1 cellular context compared by ENCODE assay signal in genomic region chr2:54416166-54416798, GRCh38.
A peak's percentile ranks its signal among the peaks of the same experiment; 100 is the strongest.
TF ChIP-seq lines count a peak whose summit lies in the region.

No MANE protein-coding gene starts in this region.

TF ChIP-seq in K562, 482 proteins besides CTCF, POLR2A, EP300 and RAD21 (continued from another document):
- TF ChIP-seq NFIC (IDR thresholded peaks at IDR 0.05) (no peak), TBP (optimal IDR thresholded peaks at IDR 0.05; ENCODE audit: low read depth, low read length) (no peak), NR2C2 (CRISPR knock-in tag; IDR thresholded peaks at IDR 0.05) (no peak), NR2C2 (tag; IDR thresholded peaks at IDR 0.05) (peak; percentile 92), KDM2B (CRISPR knock-in tag; IDR thresholded peaks at IDR 0.05) (no peak), CGGBP1 (CRISPR knock-in tag; IDR thresholded peaks at IDR 0.05) (no peak), KLF16 (IDR thresholded peaks at IDR 0.05) (no peak), MYBL2 (IDR thresholded peaks at IDR 0.05; ENCODE audit: low read depth) (no peak), MYBL2 (CRISPR knock-in tag; IDR thresholded peaks at IDR 0.05; ENCODE audit: borderline replicate concordance) (no peak), RBM39 (optimal IDR thresholded peaks at IDR 0.05; ENCODE audit: low read depth, low read length) (no peak), ELF4 (CRISPR knock-in tag; IDR thresholded peaks at IDR 0.05) (no peak), ZNF589 (CRISPR knock-in tag; IDR thresholded peaks at IDR 0.05; ENCODE audit: low read depth) (peak; percentile 84), HLTF (IDR thresholded peaks at IDR 0.05) (no peak), WHSC1 (IDR thresholded peaks at IDR 0.05; ENCODE audit: low read length) (no peak), MTA1 (IDR thresholded peaks at IDR 0.05; ENCODE audit: borderline replicate concordance) (no peak), HIVEP1 (CRISPR knock-in tag; IDR thresholded peaks at IDR 0.05) (no peak), ZZZ3 (IDR thresholded peaks at IDR 0.05) (no peak), ZNF696 (CRISPR knock-in tag; conservative IDR thresholded peaks at IDR 0.05) (no peak), ESRRB (CRISPR knock-in tag; IDR thresholded peaks at IDR 0.05; ENCODE audit: borderline replicate concordance) (no peak), HOMEZ (CRISPR knock-in tag; IDR thresholded peaks at IDR 0.05) (no peak), ESRRA (IDR thresholded peaks at IDR 0.05; ENCODE audit: borderline replicate concordance, low read depth) (no peak), ZBTB7A (IDR thresholded peaks at IDR 0.05; ENCODE audit: borderline replicate concordance, control insufficient read depth, low read depth, low read length) (no peak), ZBTB26 (CRISPR knock-in tag; IDR thresholded peaks at IDR 0.05) (no peak), GABPA (tag; conservative IDR thresholded peaks at IDR 0.05; ENCODE audit: low read depth) (peak; percentile 47; the same call in 1 of the 2 replicates), ZNF584 (CRISPR knock-in tag; IDR thresholded peaks at IDR 0.05; ENCODE audit: low read depth) (peak; percentile 65; the same call in 1 of the 2 replicates), ZNF609 (CRISPR knock-in tag; IDR thresholded peaks at IDR 0.05; ENCODE audit: borderline replicate concordance) (no peak), ZNF395 (CRISPR knock-in tag; IDR thresholded peaks at IDR 0.05) (peak; percentile 54; the same call in 1 of the 2 replicates), ETV1 (tag; conservative IDR thresholded peaks at IDR 0.05; ENCODE audit: low read depth) (no peak), NFE2 (IDR thresholded peaks at IDR 0.05; ENCODE audit: low read depth) (no peak), THRAP3 (IDR thresholded peaks at IDR 0.05; ENCODE audit: borderline replicate concordance) (no peak), PRMT5 (CRISPR knock-in tag; IDR thresholded peaks at IDR 0.05) (no peak), NR2C1 (IDR thresholded peaks at IDR 0.05) (no peak), NR2C1 (tag; IDR thresholded peaks at IDR 0.05) (peak; percentile 93), ZNF140 (CRISPR knock-in tag; IDR thresholded peaks at IDR 0.05) (no peak), NR1H2 (CRISPR knock-in tag; IDR thresholded peaks at IDR 0.05) (no peak), TCF7 (IDR thresholded peaks at IDR 0.05; ENCODE audit: borderline replicate concordance) (no peak), SMARCE1 (IDR thresholded peaks at IDR 0.05) (no peak), SPI1 (IDR thresholded peaks at IDR 0.05; ENCODE audit: borderline replicate concordance, low read depth, low read length) (peak; percentile 58; the same call in 1 of the 2 replicates), MTF1 (CRISPR knock-in tag; IDR thresholded peaks at IDR 0.05; ENCODE audit: borderline replicate concordance) (no peak), MBD2 (IDR thresholded peaks at IDR 0.05; ENCODE audit: borderline replicate concordance, low read depth) (no peak)
- TF ChIP-seq, protein P1, sequence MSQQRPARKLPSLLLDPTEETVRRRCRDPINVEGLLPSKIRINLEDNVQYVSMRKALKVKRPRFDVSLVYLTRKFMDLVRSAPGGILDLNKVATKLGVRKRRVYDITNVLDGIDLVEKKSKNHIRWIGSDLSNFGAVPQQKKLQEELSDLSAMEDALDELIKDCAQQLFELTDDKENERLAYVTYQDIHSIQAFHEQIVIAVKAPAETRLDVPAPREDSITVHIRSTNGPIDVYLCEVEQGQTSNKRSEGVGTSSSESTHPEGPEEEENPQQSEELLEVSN (IDR thresholded peaks at IDR 0.05; ENCODE audit: borderline replicate concordance in 1 of 2, extremely low read depth in 1 of 2, insufficient read depth in 1 of 2, insufficient read length in 1 of 2, low read depth in 1 of 2, low read length in 1 of 2, poor library complexity in 1 of 2, severe bottlenecking in 1 of 2): no peak
- TF ChIP-seq, protein P2, sequence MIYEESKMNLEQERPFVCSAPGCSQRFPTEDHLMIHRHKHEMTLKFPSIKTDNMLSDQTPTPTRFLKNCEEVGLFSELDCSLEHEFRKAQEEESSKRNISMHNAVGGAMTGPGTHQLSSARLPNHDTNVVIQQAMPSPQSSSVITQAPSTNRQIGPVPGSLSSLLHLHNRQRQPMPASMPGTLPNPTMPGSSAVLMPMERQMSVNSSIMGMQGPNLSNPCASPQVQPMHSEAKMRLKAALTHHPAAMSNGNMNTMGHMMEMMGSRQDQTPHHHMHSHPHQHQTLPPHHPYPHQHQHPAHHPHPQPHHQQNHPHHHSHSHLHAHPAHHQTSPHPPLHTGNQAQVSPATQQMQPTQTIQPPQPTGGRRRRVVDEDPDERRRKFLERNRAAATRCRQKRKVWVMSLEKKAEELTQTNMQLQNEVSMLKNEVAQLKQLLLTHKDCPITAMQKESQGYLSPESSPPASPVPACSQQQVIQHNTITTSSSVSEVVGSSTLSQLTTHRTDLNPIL (CRISPR knock-in tag; IDR thresholded peaks at IDR 0.05): no peak
- TF ChIP-seq, protein P3, sequence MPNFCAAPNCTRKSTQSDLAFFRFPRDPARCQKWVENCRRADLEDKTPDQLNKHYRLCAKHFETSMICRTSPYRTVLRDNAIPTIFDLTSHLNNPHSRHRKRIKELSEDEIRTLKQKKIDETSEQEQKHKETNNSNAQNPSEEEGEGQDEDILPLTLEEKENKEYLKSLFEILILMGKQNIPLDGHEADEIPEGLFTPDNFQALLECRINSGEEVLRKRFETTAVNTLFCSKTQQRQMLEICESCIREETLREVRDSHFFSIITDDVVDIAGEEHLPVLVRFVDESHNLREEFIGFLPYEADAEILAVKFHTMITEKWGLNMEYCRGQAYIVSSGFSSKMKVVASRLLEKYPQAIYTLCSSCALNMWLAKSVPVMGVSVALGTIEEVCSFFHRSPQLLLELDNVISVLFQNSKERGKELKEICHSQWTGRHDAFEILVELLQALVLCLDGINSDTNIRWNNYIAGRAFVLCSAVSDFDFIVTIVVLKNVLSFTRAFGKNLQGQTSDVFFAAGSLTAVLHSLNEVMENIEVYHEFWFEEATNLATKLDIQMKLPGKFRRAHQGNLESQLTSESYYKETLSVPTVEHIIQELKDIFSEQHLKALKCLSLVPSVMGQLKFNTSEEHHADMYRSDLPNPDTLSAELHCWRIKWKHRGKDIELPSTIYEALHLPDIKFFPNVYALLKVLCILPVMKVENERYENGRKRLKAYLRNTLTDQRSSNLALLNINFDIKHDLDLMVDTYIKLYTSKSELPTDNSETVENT (CRISPR knock-in tag; IDR thresholded peaks at IDR 0.05): no peak
- TF ChIP-seq, protein P4, sequence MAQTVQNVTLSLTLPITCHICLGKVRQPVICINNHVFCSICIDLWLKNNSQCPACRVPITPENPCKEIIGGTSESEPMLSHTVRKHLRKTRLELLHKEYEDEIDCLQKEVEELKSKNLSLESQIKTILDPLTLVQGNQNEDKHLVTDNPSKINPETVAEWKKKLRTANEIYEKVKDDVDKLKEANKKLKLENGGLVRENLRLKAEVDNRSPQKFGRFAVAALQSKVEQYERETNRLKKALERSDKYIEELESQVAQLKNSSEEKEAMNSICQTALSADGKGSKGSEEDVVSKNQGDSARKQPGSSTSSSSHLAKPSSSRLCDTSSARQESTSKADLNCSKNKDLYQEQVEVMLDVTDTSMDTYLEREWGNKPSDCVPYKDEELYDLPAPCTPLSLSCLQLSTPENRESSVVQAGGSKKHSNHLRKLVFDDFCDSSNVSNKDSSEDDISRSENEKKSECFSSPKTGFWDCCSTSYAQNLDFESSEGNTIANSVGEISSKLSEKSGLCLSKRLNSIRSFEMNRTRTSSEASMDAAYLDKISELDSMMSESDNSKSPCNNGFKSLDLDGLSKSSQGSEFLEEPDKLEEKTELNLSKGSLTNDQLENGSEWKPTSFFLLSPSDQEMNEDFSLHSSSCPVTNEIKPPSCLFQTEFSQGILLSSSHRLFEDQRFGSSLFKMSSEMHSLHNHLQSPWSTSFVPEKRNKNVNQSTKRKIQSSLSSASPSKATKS (CRISPR knock-in tag; IDR thresholded peaks at IDR 0.05): no peak
- TF ChIP-seq, protein P5, sequence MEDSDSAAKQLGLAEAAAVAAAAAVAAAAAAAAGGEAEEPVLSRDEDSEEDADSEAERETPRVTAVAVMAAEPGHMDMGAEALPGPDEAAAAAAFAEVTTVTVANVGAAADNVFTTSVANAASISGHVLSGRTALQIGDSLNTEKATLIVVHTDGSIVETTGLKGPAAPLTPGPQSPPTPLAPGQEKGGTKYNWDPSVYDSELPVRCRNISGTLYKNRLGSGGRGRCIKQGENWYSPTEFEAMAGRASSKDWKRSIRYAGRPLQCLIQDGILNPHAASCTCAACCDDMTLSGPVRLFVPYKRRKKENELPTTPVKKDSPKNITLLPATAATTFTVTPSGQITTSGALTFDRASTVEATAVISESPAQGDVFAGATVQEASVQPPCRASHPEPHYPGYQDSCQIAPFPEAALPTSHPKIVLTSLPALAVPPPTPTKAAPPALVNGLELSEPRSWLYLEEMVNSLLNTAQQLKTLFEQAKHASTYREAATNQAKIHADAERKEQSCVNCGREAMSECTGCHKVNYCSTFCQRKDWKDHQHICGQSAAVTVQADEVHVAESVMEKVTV (CRISPR knock-in tag; IDR thresholded peaks at IDR 0.05): no peak
